Comparison of ENCODE assay signal across 6 cellular contexts in the genomic region with DNA sequence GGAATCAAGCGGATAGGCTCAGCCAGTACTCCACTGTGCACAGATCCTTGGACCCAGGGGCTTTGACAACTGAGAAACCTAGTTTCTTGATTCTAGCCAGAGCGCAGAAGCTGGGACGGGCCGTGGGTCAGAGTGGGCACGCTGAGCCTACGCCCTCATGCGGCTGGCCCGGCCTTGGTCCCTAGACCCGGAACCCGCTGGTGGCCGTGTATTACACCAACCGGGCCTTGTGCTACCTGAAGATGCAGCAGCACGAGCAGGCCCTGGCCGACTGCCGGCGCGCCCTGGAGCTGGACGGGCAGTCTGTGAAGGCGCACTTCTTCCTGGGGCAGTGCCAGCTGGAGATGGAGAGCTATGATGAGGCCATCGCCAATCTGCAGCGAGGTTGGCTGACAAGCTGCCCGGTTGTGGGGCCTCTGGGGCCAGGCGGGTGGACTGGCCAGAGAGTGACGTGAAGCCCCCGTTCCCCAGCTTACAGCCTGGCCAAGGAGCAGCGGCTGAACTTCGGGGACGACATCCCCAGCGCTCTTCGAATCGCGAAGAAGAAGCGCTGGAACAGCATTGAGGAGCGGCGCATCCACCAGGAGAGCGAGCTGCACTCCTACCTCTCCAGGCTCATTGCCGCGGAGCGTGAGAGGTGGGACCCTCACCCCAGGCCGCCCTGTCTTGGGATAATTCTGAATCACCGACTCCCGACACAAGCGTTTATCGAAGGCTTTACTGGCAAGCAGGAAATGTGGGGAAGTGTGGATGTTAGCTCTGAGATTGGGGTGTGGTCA. TPM values are rescaled to one million over a fixed set of nuclear protein-coding genes. Genes with fewer than 3 reads are reported as not detected.
DNase-seq lines count a peak whose midpoint lies in the region; ATAC-seq, FAIRE-seq and TF ChIP-seq lines count a peak whose summit lies in the region.

No MANE protein-coding gene starts in this region.

- no peaks in the 10 kb centered on the region for H3K36me3 Mint-ChIP-seq in IgD-negative memory B cell

- TF ChIP-seq CTCF in AG10803 (conservative IDR thresholded peaks at IDR 0.05; ENCODE audit: low read length) (no peak; the same call in 1 of the 2 replicates), bronchial epithelial cell (IDR thresholded peaks at IDR 0.05; ENCODE audit: insufficient read depth, low read length, severe bottlenecking) (peak; percentile 36)

- H3K4me1 Mint-ChIP-seq in IgD-negative memory B cell = peaks cover 3 to 17% (median 13%) of the 10 kb centered on the region in 3 donors

- H3K27me3 Mint-ChIP-seq in IgD-negative memory B cell = peaks cover 2% of the 10 kb centered on the region

- H3K4me1 ChIP-seq in neuron (ENCODE audit: insufficient read depth, low read length) = peaks cover 16% of the 10 kb centered on the region

- peak overlapping the region in 1 of 3 donors; percentile 92 for H3K27ac Mint-ChIP-seq in IgD-negative memory B cell

- no peaks in the 10 kb centered on the region for H3K9me3 Mint-ChIP-seq in IgD-negative memory B cell

- ATAC-seq in GM21619 (IDR thresholded peaks at IDR 0.05; ENCODE audit: unreplicated experiment) (no peak), GM18873 (IDR thresholded peaks at IDR 0.05; ENCODE audit: low FRiP score, unreplicated experiment) (no peak)

- H2AFZ ChIP-seq in neuron (ENCODE audit: low read depth, low read length) = no peak overlapping the region

- FAIRE-seq in bronchial epithelial cell (lab: Jason Lieb, UNC) = peak; percentile 7

- H3K4me3 ChIP-seq in AG10803 (ENCODE audit: low read length) = peak overlapping the region; percentile 76
- H3K4me3 ChIP-seq in bronchial epithelial cell (ENCODE audit: low read depth, low read length) = peak overlapping the region; percentile 72
- H3K4me3 ChIP-seq in neuron (ENCODE audit: low read length) = peak overlapping the region; percentile 87

- peak overlapping the region; percentile 39 to 92 (median 84) for H3K4me3 Mint-ChIP-seq in IgD-negative memory B cell

- peak; percentile 53 for DNase-seq in AG10803 (ENCODE audit: low read depth)
- DNase-seq in bronchial epithelial cell (ENCODE audit: low read depth) = peak; percentile 17

- H3K27me3 ChIP-seq in bronchial epithelial cell (ENCODE audit: control insufficient read depth, insufficient read depth, low read length) = no peaks in the 10 kb centered on the region
- no peaks in the 10 kb centered on the region for H3K27me3 ChIP-seq in neuron (ENCODE audit: insufficient read depth, low read length)

- H3K9me3 ChIP-seq in neuron (ENCODE audit: low read length) = no peaks in the 10 kb centered on the region

- peaks cover 26% of the 10 kb centered on the region for H3K36me3 ChIP-seq in bronchial epithelial cell (ENCODE audit: control insufficient read depth, insufficient read depth, low read length)
- peaks cover 37% of the 10 kb centered on the region for H3K36me3 ChIP-seq in neuron (ENCODE audit: insufficient read depth, low read length)

RNA-seq across cellular contexts. Expression of gene STUB1, which starts 0.9 kb away (rescaled TPM):
- polyA plus RNA-seq in IgD-negative memory B cell = 137 TPM
- 159 and 204 TPM in 2 replicates for total RNA-seq in bronchial epithelial cell

RNA-seq across cellular contexts. Expression of gene JMJD8, which starts 3.0 kb away (rescaled TPM):
- polyA plus RNA-seq in IgD-negative memory B cell = 51.0 TPM
- total RNA-seq in bronchial epithelial cell = 15.9 and 16.8 TPM in 2 replicates

RNA-seq across cellular contexts. Expression of gene RHBDL1, which starts 5.7 kb away (rescaled TPM):
- polyA plus RNA-seq in IgD-negative memory B cell = 1.1 TPM
- 9.2 and 14.0 TPM in 2 replicates for total RNA-seq in bronchial epithelial cell

RNA-seq across cellular contexts. Expression of gene WDR24, which starts 9.0 kb away (rescaled TPM):
- polyA plus RNA-seq in IgD-negative memory B cell = 15.1 TPM
- 3.4 and 4.0 TPM in 2 replicates for total RNA-seq in bronchial epithelial cell

RNA-seq across cellular contexts. Expression of gene RHOT2, which starts 13.2 kb away (rescaled TPM):
- polyA plus RNA-seq in IgD-negative memory B cell = 42.7 TPM
- 44.5 and 52.4 TPM in 2 replicates for total RNA-seq in bronchial epithelial cell
